14 cellular contexts compared by ENCODE assay signal in genomic region chr22:23789638-23790037, GRCh38. TPM values are rescaled to one million over a fixed set of nuclear protein-coding genes. Genes with fewer than 3 reads are reported as not detected.
DNase-seq lines count a peak whose midpoint lies in the region; ATAC-seq and TF ChIP-seq lines count a peak whose summit lies in the region.
"Had no signal": no experiment of that assay in that cellular context is flagged by ENCODE, and none has a peak within 500 bp of the region (broad histone marks: within the 10 kb centered on the region; RNA-seq: fewer than 3 reads in every experiment).

No MANE protein-coding gene starts in this region.

- no peak overlapping the region for H3K27ac Mint-ChIP-seq in activated naive CD4-positive, alpha-beta T cell treated with anti-CD3 and anti-CD28 coated beads, Interleukin-2, amount 50 U/mL, for 24 hours
- H3K27ac Mint-ChIP-seq in stimulated activated effector memory CD8-positive, alpha-beta T cell treated with anti-CD3 and anti-CD28 coated beads, Interleukin-12 subunit alpha, Interleukin-12 subunit beta, amount 100 ng/mL, for 72 hours: peak overlapping the region; percentile 43

- H3K27ac ChIP-seq in OCI-LY7 (ENCODE audit: low read depth, low read length, poor library complexity, severe bottlenecking) (no peak overlapping the region), gastroesophageal sphincter (peak overlapping the region in 2 of 4 donors; percentile 1 to 28)

- H3K4me1 Mint-ChIP-seq in activated naive CD4-positive, alpha-beta T cell treated with anti-CD3 and anti-CD28 coated beads, Interleukin-2, amount 50 U/mL, for 24 hours: peaks cover 51% of the 10 kb centered on the region
- H3K4me1 Mint-ChIP-seq in stimulated activated effector memory CD8-positive, alpha-beta T cell treated with anti-CD3 and anti-CD28 coated beads, Interleukin-12 subunit alpha, Interleukin-12 subunit beta, amount 100 ng/mL, for 72 hours: peaks cover 20% of the 10 kb centered on the region

- H4K20me1 ChIP-seq in OCI-LY7 (ENCODE audit: insufficient read depth, low read length): peaks cover 22% of the 10 kb centered on the region

- H3K4me3 ChIP-seq in OCI-LY7 (ENCODE audit: low read depth, low read length, poor library complexity, severe bottlenecking) (peak overlapping the region; percentile 75), gastroesophageal sphincter (no peak overlapping the region)
- H3K4me3 ChIP-seq: skin epidermis had no signal

- ATAC-seq in stimulated activated effector memory CD8-positive, alpha-beta T cell treated with anti-CD3 and anti-CD28 coated beads, Interleukin-12 subunit alpha, Interleukin-12 subunit beta, amount 100 ng/mL, for 72 hours: no peak
- ATAC-seq in HG03095 (IDR thresholded peaks at IDR 0.05; ENCODE audit: unreplicated experiment) (no peak), HG02678 (IDR thresholded peaks at IDR 0.05; ENCODE audit: unreplicated experiment) (no peak), gastroesophageal sphincter (no peak)

- H2AFZ ChIP-seq in OCI-LY7 (ENCODE audit: low read length): no peak overlapping the region

- peaks cover 52% of the 10 kb centered on the region for H3K79me2 ChIP-seq in OCI-LY7 (ENCODE audit: insufficient read depth, low read depth, low read length)

- TF ChIP-seq CTCF in OCI-LY7 (conservative IDR thresholded peaks at IDR 0.05; ENCODE audit: low read length): peak; percentile 52
- TF ChIP-seq CTCF in gastroesophageal sphincter (IDR thresholded peaks at IDR 0.05): no peak

- no peaks in the 10 kb centered on the region for H3K27me3 Mint-ChIP-seq in activated naive CD4-positive, alpha-beta T cell treated with anti-CD3 and anti-CD28 coated beads, Interleukin-2, amount 50 U/mL, for 24 hours

- no peak for DNase-seq in activated naive CD4-positive, alpha-beta T cell treated with anti-CD3 and anti-CD28 coated beads, Interleukin-2, amount 50 U/mL, for 16 hours
- DNase-seq in OCI-LY7 (ENCODE audit: low spot score) (peak; percentile 38), islet precursor cell (peak; percentile 62)
- no peak for DNase-seq in stimulated activated effector memory CD8-positive, alpha-beta T cell treated with anti-CD3 and anti-CD28 coated beads, Interleukin-12 subunit alpha, Interleukin-12 subunit beta, amount 100 ng/mL, for 72 hours (ENCODE audit: low spot score in 2 of 2)
- DNase-seq: activated CD8-positive, alpha-beta memory T cell treated with anti-CD3 and anti-CD28 coated beads, Interleukin-2, amount 50 U/mL, for 48 hours; mammary epithelial cell; stimulated activated CD8-positive, alpha-beta memory T cell treated with anti-CD3 and anti-CD28 coated beads, Interleukin-4, amount 100 ng/mL, for 48 hours; T-helper 9 cell had no signal

- no peaks in the 10 kb centered on the region for H3K9me3 Mint-ChIP-seq in activated naive CD4-positive, alpha-beta T cell treated with anti-CD3 and anti-CD28 coated beads, Interleukin-2, amount 50 U/mL, for 24 hours
- H3K9me3 Mint-ChIP-seq in stimulated activated effector memory CD8-positive, alpha-beta T cell treated with anti-CD3 and anti-CD28 coated beads, Interleukin-12 subunit alpha, Interleukin-12 subunit beta, amount 100 ng/mL, for 72 hours: no peaks in the 10 kb centered on the region

- H3K4me1 ChIP-seq in OCI-LY7 (ENCODE audit: insufficient read depth, low read length, poor library complexity, severe bottlenecking) (peaks cover 37% of the 10 kb centered on the region), gastroesophageal sphincter (peaks cover 0 to 64% (median 11%) of the 10 kb centered on the region in 3 donors)

- H3K27me3 ChIP-seq in gastroesophageal sphincter: no peaks in the 10 kb centered on the region

- H3K9me3 ChIP-seq in OCI-LY7 (ENCODE audit: low read length) (no peaks in the 10 kb centered on the region), gastroesophageal sphincter (no peaks in the 10 kb centered on the region)

- H3K9me2 ChIP-seq in OCI-LY7 (ENCODE audit: insufficient read depth, low read length): no peaks in the 10 kb centered on the region

- no peaks in the 10 kb centered on the region for H3K36me3 Mint-ChIP-seq in activated naive CD4-positive, alpha-beta T cell treated with anti-CD3 and anti-CD28 coated beads, Interleukin-2, amount 50 U/mL, for 24 hours
- H3K36me3 Mint-ChIP-seq in stimulated activated effector memory CD8-positive, alpha-beta T cell treated with anti-CD3 and anti-CD28 coated beads, Interleukin-12 subunit alpha, Interleukin-12 subunit beta, amount 100 ng/mL, for 72 hours: peaks cover 49% of the 10 kb centered on the region

- peak overlapping the region; percentile 91 for H3K4me2 ChIP-seq in OCI-LY7 (ENCODE audit: low read length)

- H3K36me3 ChIP-seq in OCI-LY7 (ENCODE audit: insufficient read depth, low read length): peaks cover 69% of the 10 kb centered on the region
- H3K36me3 ChIP-seq in gastroesophageal sphincter: peaks cover 0 to 34% of the 10 kb centered on the region in 2 donors

- CTCF ChIA-PET in OCI-LY7 (lab: Charles Lee; ENCODE audit: unreplicated experiment): no interaction called here

- no peak for TF ChIP-seq EP300 in gastroesophageal sphincter (IDR thresholded peaks at IDR 0.05)

- POLR2A ChIA-PET in OCI-LY7 (lab: Charles Lee): interaction anchor here (0.5 to 0.7 kb wide), 3 partner anchors 9 to 68 kb away, joined by 3 to 7 read pairs (median 6); partner anchors contain the start of gene SLC2A11

- peak overlapping the region; percentile 42 for H3K4me3 Mint-ChIP-seq in activated naive CD4-positive, alpha-beta T cell treated with anti-CD3 and anti-CD28 coated beads, Interleukin-2, amount 50 U/mL, for 24 hours
- no peak overlapping the region for H3K4me3 Mint-ChIP-seq in stimulated activated effector memory CD8-positive, alpha-beta T cell treated with anti-CD3 and anti-CD28 coated beads, Interleukin-12 subunit alpha, Interleukin-12 subunit beta, amount 100 ng/mL, for 72 hours

- intact Hi-C loops in OCI-LY7 (cut with micrococcal nuclease; ENCODE audit: unreplicated experiment): loop anchor here (5.0 kb wide), 1 partner anchor 48 kb away; the partner anchor contains the start of gene DERL3

- BruUV-seq in OCI-LY7 (replicated peaks; lab: Mats Ljungman, UMichigan): no TSS peak

- TF ChIP-seq POLR2A in gastroesophageal sphincter (IDR thresholded peaks at IDR 0.05): no peak

- 82 to 90% methylated on average over 3 of the region's 4 CpGs for WGBS in gastroesophageal sphincter (ENCODE audit: low coverage in 1 of 2), 2 donors

RNA-seq across cellular contexts. Expression of gene SMARCB1, which starts 2.9 kb away (rescaled TPM):
- total RNA-seq in OCI-LY7 (2014; rRNA removed; shearing (Covaris generic)): 265 and 297 TPM in 2 replicates
- total RNA-seq in OCI-LY7 (2022) (242 and 252 TPM in 2 replicates), gastroesophageal sphincter (10 to 100 TPM; 27.9 to 58.8 (median 32.7) TPM)

RNA-seq across cellular contexts. Expression of gene MMP11, which starts 17.0 kb away (rescaled TPM):
- 10.0 and 12.9 TPM in 2 replicates for total RNA-seq in OCI-LY7 (2014; rRNA removed; shearing (Covaris generic))
- total RNA-seq in OCI-LY7 (2022) (6.3 and 9.2 TPM in 2 replicates), gastroesophageal sphincter (10 to 100 TPM in 2 of 4 donors, 1 to 10 TPM in 2; 2.3 to 11.0 (median 9.7) TPM)

RNA-seq across cellular contexts. Expression of gene CHCHD10, which starts 21.9 kb away (rescaled TPM):
- total RNA-seq in OCI-LY7 (2014; rRNA removed; shearing (Covaris generic)): 50.8 and 54.6 TPM in 2 replicates
- total RNA-seq in OCI-LY7 (2022): 191 and 252 TPM in 2 replicates
- total RNA-seq in gastroesophageal sphincter: 10 to 100 TPM in 3 of 4 donors, 1 to 10 TPM in 1; 2.0 to 40.6 (median 28.1) TPM

RNA-seq across cellular contexts. Expression of gene C22orf15, which starts 26.8 kb away (rescaled TPM):
- total RNA-seq in OCI-LY7 (2014; rRNA removed; shearing (Covaris generic)): 1.0 and 1.7 TPM in 2 replicates
- total RNA-seq in OCI-LY7 (2022): 0.86 and 1.3 TPM in 2 replicates
- total RNA-seq in gastroesophageal sphincter: under 1 TPM in 2 of 4 donors, not detected in 2; 0.54 to 0.81 TPM
- total RNA-seq: mammary epithelial cell had no signal

RNA-seq across cellular contexts. Expression of gene VPREB3, which starts 35.4 kb away (rescaled TPM):
- 163 and 241 TPM in 2 replicates for total RNA-seq in OCI-LY7 (2014; rRNA removed; shearing (Covaris generic))
- total RNA-seq in OCI-LY7 (2022) (312 and 333 TPM in 2 replicates), gastroesophageal sphincter (1 to 10 TPM in 1 of 4 donors, not detected in 3; 1.9 TPM)
- total RNA-seq: fibroblast of villous mesenchyme, mammary epithelial cell had no signal

Comparison
In these comparisons a context has a peak if more than half of its experiments do, and no peak if none do; other contexts are left out.
1. DNase-seq: peak in OCI-LY7 (single experiment) and islet precursor cell (single experiment); none in activated naive CD4-positive, alpha-beta T cell treated with anti-CD3 and anti-CD28 coated beads, Interleukin-2, amount 50 U/mL, for 16 hours (single experiment) and stimulated activated effector memory CD8-positive, alpha-beta T cell treated with anti-CD3 and anti-CD28 coated beads, Interleukin-12 subunit alpha, Interleukin-12 subunit beta, amount 100 ng/mL, for 72 hours (0 of 2).
2. RNA of gene SMARCB1, which starts 2.9 kb away (total RNA-seq): 242 to 297 TPM in OCI-LY7; 27.9 to 58.8 TPM in gastroesophageal sphincter; every median in the first group is over 4 times any median in the second.